In genomic region chr13:48579167-48579918, GRCh38 we compare ENCODE assay signal across 8 cellular contexts. TPM values are rescaled to one million over a fixed set of nuclear protein-coding genes. Genes with fewer than 3 reads are reported as not detected.
DNase-seq lines count a peak whose midpoint lies in the region; ATAC-seq and TF ChIP-seq lines count a peak whose summit lies in the region.

No MANE protein-coding gene starts in this region.

- no peak overlapping the region for H2AFZ ChIP-seq in MM.1S (ENCODE audit: low read length)

- H3K4me2 ChIP-seq in MM.1S (ENCODE audit: low read depth, low read length), result peak overlapping the region; percentile 34; the same call in 1 of the 2 replicates

- no peaks in the 10 kb centered on the region for H3K9me2 ChIP-seq in MM.1S (replicated peaks; ENCODE audit: insufficient read depth, low read length)

- H3K4me3 Mint-ChIP-seq in CD4-positive, alpha-beta memory T cell, result no peak overlapping the region

- ATAC-seq in GM18498 (IDR thresholded peaks at IDR 0.05; ENCODE audit: unreplicated experiment), result peak; percentile 77
- ATAC-seq in GM21737 (IDR thresholded peaks at IDR 0.05; ENCODE audit: unreplicated experiment), result peak; percentile 78

- POLR2A ChIA-PET in CD4-positive, alpha-beta memory T cell (lab: Charles Lee; ENCODE audit: partially characterized antibody), result interaction anchor here (0.9 to 6.3 kb wide), 16 partner anchors 9 to 452 kb away, joined by 3 to 56 read pairs (median 8); partner anchors contain the start of genes LPAR6 and RCBTB2

- H3K36me3 ChIP-seq in MM.1S (replicated peaks; ENCODE audit: insufficient read depth, low read length), result no peaks in the 10 kb centered on the region
- no peaks in the 10 kb centered on the region for H3K36me3 ChIP-seq in CD4-positive, alpha-beta memory T cell (ENCODE audit: insufficient read depth, low read length)

- no peak overlapping the region for H3K27ac Mint-ChIP-seq in CD4-positive, alpha-beta memory T cell

- peaks cover 2% of the 10 kb centered on the region; the same call in 1 of the 2 replicates for H3F3A ChIP-seq in MM.1S (ENCODE audit: insufficient read depth, low read length)

- peaks cover 0 to 4% of the 10 kb centered on the region in 2 donors for H3K27me3 Mint-ChIP-seq in CD4-positive, alpha-beta memory T cell

- CTCF ChIA-PET in CD4-positive, alpha-beta memory T cell (lab: Charles Lee; ENCODE audit: partially characterized antibody), result interaction anchor here (0.6 to 12.2 kb wide), 51 partner anchors 10 to 905 kb away, joined by 3 to 238 read pairs (median 5); partner anchors contain the start of gene RCBTB2

- H3K4me1 ChIP-seq in MM.1S (ENCODE audit: low read length), result peaks cover 15% of the 10 kb centered on the region
- peaks cover 19% of the 10 kb centered on the region for H3K4me1 ChIP-seq in CD4-positive, alpha-beta memory T cell (ENCODE audit: insufficient read depth, low read length)

- TF ChIP-seq CTCF in MM.1S (IDR thresholded peaks at IDR 0.05; ENCODE audit: low read length), result no peak

- no peaks in the 10 kb centered on the region for H3K36me3 Mint-ChIP-seq in CD4-positive, alpha-beta memory T cell

- peaks cover 7 to 30% (median 13%) of the 10 kb centered on the region in 4 donors for H3K4me1 Mint-ChIP-seq in CD4-positive, alpha-beta memory T cell

- H3K9ac ChIP-seq in MM.1S (ENCODE audit: low read length), result no peak overlapping the region

- peaks cover 30% of the 10 kb centered on the region for H3K27me3 ChIP-seq in MM.1S (replicated peaks; ENCODE audit: insufficient read depth, low read length)
- H3K27me3 ChIP-seq in CD4-positive, alpha-beta memory T cell (ENCODE audit: insufficient read depth, low read length), result no peaks in the 10 kb centered on the region

- H3K79me2 ChIP-seq in MM.1S (ENCODE audit: low read length), result no peaks in the 10 kb centered on the region

- no peaks in the 10 kb centered on the region for H3K9me3 Mint-ChIP-seq in CD4-positive, alpha-beta memory T cell

- no peak overlapping the region for H3K27ac ChIP-seq in MM.1S (ENCODE audit: low read length)
- no peak overlapping the region for H3K27ac ChIP-seq in CD4-positive, alpha-beta memory T cell (ENCODE audit: low read depth, low read length)

- H3K9me3 ChIP-seq in MM.1S (replicated peaks; ENCODE audit: insufficient read depth, low read length), result no peaks in the 10 kb centered on the region
- H3K9me3 ChIP-seq in CD4-positive, alpha-beta memory T cell (ENCODE audit: control insufficient read depth in 1 of 2, low read length in 2 of 2), result no peaks in the 10 kb centered on the region

- no peaks in the 10 kb centered on the region for H4K20me1 ChIP-seq in MM.1S (ENCODE audit: insufficient read depth, low read length)

- peak; percentile 30 for DNase-seq in MM.1S
- DNase-seq in germinal center (ENCODE audit: low spot score), result peak; percentile 59
- no peak for DNase-seq in CD4-positive, alpha-beta memory T cell
- DNase-seq in effector CD4-positive, alpha-beta T cell, result no peak
- DNase-seq in dermis blood vessel endothelial cell, result no peak
- DNase-seq in stimulated activated CD4-positive, alpha-beta T cell treated with anti-CD3 and anti-CD28 coated beads, Interleukin-12 subunit alpha, Interleukin-12 subunit beta, amount 100 ng/mL, for 4 hours, result no peak

- H3K4me3 ChIP-seq in MM.1S (ENCODE audit: low read length), result no peak overlapping the region
- no peak overlapping the region for H3K4me3 ChIP-seq in CD4-positive, alpha-beta memory T cell (ENCODE audit: low read length in 2 of 2)

- intact Hi-C loops in CD4-positive, alpha-beta memory T cell (cut with micrococcal nuclease), result no loop called here

RNA-seq across cellular contexts. Expression of gene RCBTB2, which starts 46.5 kb away (rescaled TPM):
- 10 to 100 TPM; 23.9 to 25.7 TPM for total RNA-seq in CD4-positive, alpha-beta memory T cell
- 10 to 100 TPM; 33.7 to 46.5 TPM for polyA plus RNA-seq in CD4-positive, alpha-beta memory T cell
- 19.3 and 24.8 TPM in 2 replicates for total RNA-seq in dermis blood vessel endothelial cell

Comparison
In these comparisons a context has a peak if more than half of its experiments do, and no peak if none do; other contexts are left out.
1. DNase-seq: peak in MM.1S (single experiment) and germinal center (single experiment); none in CD4-positive, alpha-beta memory T cell (0 of 5), effector CD4-positive, alpha-beta T cell (single experiment), dermis blood vessel endothelial cell (single experiment) and stimulated activated CD4-positive, alpha-beta T cell treated with anti-CD3 and anti-CD28 coated beads, Interleukin-12 subunit alpha, Interleukin-12 subunit beta, amount 100 ng/mL, for 4 hours (single experiment).